In genomic region chr12:3869860-3870259, GRCh38 we compare ENCODE assay signal across 10 cellular contexts. TPM values are rescaled to one million over a fixed set of nuclear protein-coding genes. Genes with fewer than 3 reads are reported as not detected.
DNase-seq lines count a peak whose midpoint lies in the region; ATAC-seq and TF ChIP-seq lines count a peak whose summit lies in the region.
"Had no signal": no experiment of that assay in that cellular context is flagged by ENCODE, and none has a peak within 500 bp of the region (broad histone marks: within the 10 kb centered on the region; RNA-seq: fewer than 3 reads in every experiment).

No MANE protein-coding gene starts in this region.

- H3K9ac ChIP-seq in Karpas-422 (ENCODE audit: low read length), result peak overlapping the region; percentile 33

- H2AFZ ChIP-seq in Karpas-422 (ENCODE audit: low read length), result no peak overlapping the region

- peak overlapping the region; percentile 85 for H3K4me2 ChIP-seq in Karpas-422 (ENCODE audit: low read depth, low read length, poor library complexity, severe bottlenecking)

- DNase-seq in CD4-positive, alpha-beta memory T cell, result peak; percentile 42 to 58 (median 49)
- DNase-seq in Karpas-422 (no peak), left colon (no peak), NCI-H524 (lab: John Stamatoyannopoulos, UW) (no peak), upper lobe of left lung (no peak), Calu3 (no peak)
- DNase-seq in activated naive CD4-positive, alpha-beta T cell treated with anti-CD3 and anti-CD28 coated beads, Interleukin-2, amount 10 ng/mL, durations not matched to agents 7 days and 5 days, result peak; percentile 54
- DNase-seq: esophagus squamous epithelium, T1000 had no signal

- H3K36me3 ChIP-seq in CD4-positive, alpha-beta memory T cell (ENCODE audit: insufficient read depth, low read length), result no peaks in the 10 kb centered on the region
- H3K36me3 ChIP-seq in Karpas-422 (ENCODE audit: insufficient read depth, low read length) (no peaks in the 10 kb centered on the region), muscle layer of duodenum (ENCODE audit: control insufficient read depth in 1 of 2, insufficient read depth in 2 of 2, low read length in 2 of 2) (no peaks in the 10 kb centered on the region), upper lobe of left lung (no peaks in the 10 kb centered on the region)
- H3K36me3 ChIP-seq: esophagus squamous epithelium had no signal

- ATAC-seq in left colon (no peak), upper lobe of left lung (ENCODE audit: low FRiP score in 2 of 2) (no peak)

- H3K4me1 Mint-ChIP-seq in CD4-positive, alpha-beta memory T cell, result peaks cover 46 to 71% (median 53%) of the 10 kb centered on the region in 4 donors
- H3K4me1 Mint-ChIP-seq in activated naive CD4-positive, alpha-beta T cell treated with anti-CD3 and anti-CD28 coated beads, Interleukin-2, amount 10 ng/mL, durations not matched to agents 7 days and 5 days, result peaks cover 58% of the 10 kb centered on the region
- H3K4me1 Mint-ChIP-seq in Calu3 (ENCODE audit: low read depth, unreplicated experiment), result peaks cover 8% of the 10 kb centered on the region

- POLR2A ChIA-PET in CD4-positive, alpha-beta memory T cell (lab: Charles Lee; ENCODE audit: partially characterized antibody), result interaction anchor here (0.7 to 1.5 kb wide), 8 partner anchors 13 to 451 kb away, joined by 3 to 6 read pairs (median 4); partner anchors contain the start of genes CCND2 and TIGAR

- no peaks in the 10 kb centered on the region for H3K27me3 Mint-ChIP-seq in CD4-positive, alpha-beta memory T cell
- H3K27me3 Mint-ChIP-seq in activated naive CD4-positive, alpha-beta T cell treated with anti-CD3 and anti-CD28 coated beads, Interleukin-2, amount 10 ng/mL, durations not matched to agents 7 days and 5 days, result no peaks in the 10 kb centered on the region
- no peaks in the 10 kb centered on the region for H3K27me3 Mint-ChIP-seq in Calu3 (ENCODE audit: unreplicated experiment)

- intact Hi-C loops in CD4-positive, alpha-beta memory T cell (cut with micrococcal nuclease), result loop anchor here (5.0 kb wide), 2 partner anchors 667 to 777 kb away; partner anchors contain the start of genes AKAP3, NDUFA9 and RAD51AP1
- intact Hi-C loops in left colon (cut with DNase I, micrococcal nuclease), result loop anchor here in 1 of 2 donors (10.0 kb wide), 1 partner anchor 405 kb away; the partner anchor contains the start of gene CCND2
- intact Hi-C loops in Calu3 (cut with micrococcal nuclease; ENCODE audit: unreplicated experiment), result no loop called here

- H3K36me3 Mint-ChIP-seq in CD4-positive, alpha-beta memory T cell, result peaks cover 24 to 27% of the 10 kb centered on the region in 2 donors
- H3K36me3 Mint-ChIP-seq in activated naive CD4-positive, alpha-beta T cell treated with anti-CD3 and anti-CD28 coated beads, Interleukin-2, amount 10 ng/mL, durations not matched to agents 7 days and 5 days, result peaks cover 46% of the 10 kb centered on the region
- peaks cover 13% of the 10 kb centered on the region for H3K36me3 Mint-ChIP-seq in Calu3 (ENCODE audit: insufficient read depth, unreplicated experiment)

- TF ChIP-seq CTCF in upper lobe of left lung (IDR thresholded peaks at IDR 0.05) (no peak), Calu3 (IDR thresholded peaks at IDR 0.05; ENCODE audit: unreplicated experiment) (no peak)

- H3K27me3 ChIP-seq in CD4-positive, alpha-beta memory T cell (ENCODE audit: insufficient read depth, low read length), result no peaks in the 10 kb centered on the region
- H3K27me3 ChIP-seq in Karpas-422 (ENCODE audit: low read length) (no peaks in the 10 kb centered on the region), muscle layer of duodenum (ENCODE audit: low read depth, low read length) (no peaks in the 10 kb centered on the region), upper lobe of left lung (no peaks in the 10 kb centered on the region)
- H3K27me3 ChIP-seq: esophagus squamous epithelium had no signal

- H3K27ac Mint-ChIP-seq in CD4-positive, alpha-beta memory T cell, result peak overlapping the region; percentile 95 to 100 (median 99)
- peak overlapping the region; percentile 97 for H3K27ac Mint-ChIP-seq in activated naive CD4-positive, alpha-beta T cell treated with anti-CD3 and anti-CD28 coated beads, Interleukin-2, amount 10 ng/mL, durations not matched to agents 7 days and 5 days
- no peak overlapping the region for H3K27ac Mint-ChIP-seq in Calu3 (ENCODE audit: unreplicated experiment)

- H4K20me1 ChIP-seq in Karpas-422 (ENCODE audit: insufficient read depth, low read depth, low read length), result no peaks in the 10 kb centered on the region

- peaks cover 63% of the 10 kb centered on the region for H3K4me1 ChIP-seq in CD4-positive, alpha-beta memory T cell (ENCODE audit: insufficient read depth, low read length)
- H3K4me1 ChIP-seq in Karpas-422 (ENCODE audit: low read length) (peaks cover 41% of the 10 kb centered on the region), muscle layer of duodenum (ENCODE audit: control insufficient read depth in 1 of 2, insufficient read depth in 2 of 2, low read length in 2 of 2) (peaks cover 15 to 24% of the 10 kb centered on the region in 2 donors), upper lobe of left lung (peaks cover 16 to 30% (median 25%) of the 10 kb centered on the region in 4 donors)

- no peaks in the 10 kb centered on the region for H3K9me3 ChIP-seq in CD4-positive, alpha-beta memory T cell (ENCODE audit: control insufficient read depth in 1 of 2, low read length in 2 of 2)
- peaks cover 9% of the 10 kb centered on the region for H3K9me3 ChIP-seq in Karpas-422 (ENCODE audit: low read length)
- peaks cover 0 to 7% of the 10 kb centered on the region in 2 donors for H3K9me3 ChIP-seq in muscle layer of duodenum (ENCODE audit: control insufficient read depth in 1 of 2, low read length in 2 of 2)
- peaks cover 0 to 8% (median 2%) of the 10 kb centered on the region in 4 donors for H3K9me3 ChIP-seq in upper lobe of left lung

- CTCF ChIA-PET in CD4-positive, alpha-beta memory T cell (lab: Charles Lee; ENCODE audit: partially characterized antibody), result interaction anchor here (1.0 to 2.4 kb wide), 7 partner anchors 14 to 407 kb away, joined by 3 to 5 read pairs (median 4); no protein-coding TSS in a partner anchor
- CTCF ChIA-PET in activated naive CD4-positive, alpha-beta T cell treated with anti-CD3 and anti-CD28 coated beads, Interleukin-2, amount 10 ng/mL, durations not matched to agents 7 days and 5 days (lab: Charles Lee), result interaction anchor here (1.0 to 2.0 kb wide), 3 partner anchors 11 to 66 kb away, joined by 3 to 8 read pairs (median 3); no protein-coding TSS in a partner anchor
- CTCF ChIA-PET in Calu3 (lab: Charles Lee), result no interaction called here

- H3K27ac ChIP-seq in CD4-positive, alpha-beta memory T cell (ENCODE audit: low read depth, low read length), result peak overlapping the region; percentile 95
- H3K27ac ChIP-seq in Karpas-422 (ENCODE audit: low read length) (no peak overlapping the region), muscle layer of duodenum (ENCODE audit: low read length) (peak overlapping the region; percentile 79), upper lobe of left lung (peak overlapping the region in 1 of 4 donors; percentile 23)

- BruUV-seq in Calu3 (replicated peaks; lab: Mats Ljungman, UMichigan), result no TSS peak

- WGBS in upper lobe of left lung, 2 donors, result 59 to 61% methylated on average over 6 of the region's 6 CpGs

- peaks cover 3 to 15% (median 9%) of the 10 kb centered on the region in 8 donors for H3K9me3 Mint-ChIP-seq in CD4-positive, alpha-beta memory T cell
- H3K9me3 Mint-ChIP-seq in activated naive CD4-positive, alpha-beta T cell treated with anti-CD3 and anti-CD28 coated beads, Interleukin-2, amount 10 ng/mL, durations not matched to agents 7 days and 5 days, result peaks cover 27% of the 10 kb centered on the region
- H3K9me3 Mint-ChIP-seq in Calu3 (ENCODE audit: low read depth, unreplicated experiment), result peaks cover 6% of the 10 kb centered on the region

- H3K4me3 ChIP-seq in CD4-positive, alpha-beta memory T cell (ENCODE audit: low read length in 2 of 2), result peak overlapping the region; percentile 59 to 87
- H3K4me3 ChIP-seq in Karpas-422 (ENCODE audit: low read length) (peak overlapping the region; percentile 88), muscle layer of duodenum (ENCODE audit: low read depth in 1 of 2, low read length in 2 of 2) (peak overlapping the region; percentile 22 to 49), upper lobe of left lung (peak overlapping the region in 2 of 4 donors; percentile 8 to 29)

- TF ChIP-seq EP300 in upper lobe of left lung (IDR thresholded peaks at IDR 0.05), result no peak

- H3K79me2 ChIP-seq in Karpas-422 (ENCODE audit: low read length), result peaks cover 47% of the 10 kb centered on the region

- H3K9me2 ChIP-seq in Karpas-422 (replicated peaks; ENCODE audit: insufficient read depth, low read length), result no peaks in the 10 kb centered on the region

- no peak for TF ChIP-seq POLR2A in upper lobe of left lung (IDR thresholded peaks at IDR 0.05)

- H3K4me3 Mint-ChIP-seq in CD4-positive, alpha-beta memory T cell, result peak overlapping the region; percentile 95 to 99 (median 98)
- H3K4me3 Mint-ChIP-seq in activated naive CD4-positive, alpha-beta T cell treated with anti-CD3 and anti-CD28 coated beads, Interleukin-2, amount 10 ng/mL, durations not matched to agents 7 days and 5 days, result peak overlapping the region; percentile 88
- H3K4me3 Mint-ChIP-seq in Calu3 (ENCODE audit: low read depth, unreplicated experiment), result no peak overlapping the region

RNA-seq across cellular contexts. Expression of gene PARP11, which starts 3.3 kb away (rescaled TPM):
- 10 to 100 TPM; 36.4 to 39.9 TPM for total RNA-seq in CD4-positive, alpha-beta memory T cell
- polyA plus RNA-seq in CD4-positive, alpha-beta memory T cell, result 1 to 10 TPM; 7.6 to 8.0 TPM
- total RNA-seq in Karpas-422 (2014; rRNA removed; shearing (Covaris generic); ENCODE audit: low replicate concordance), result 10.2 and 17.1 TPM in 2 replicates
- total RNA-seq in left colon (1 to 10 TPM; 7.4 to 7.5 TPM), upper lobe of left lung (10 to 100 TPM in 2 of 6 donors, 1 to 10 TPM in 4; 3.8 to 10.8 (median 8.5) TPM), Calu3 (2022) (3.7 and 5.2 TPM in 2 replicates)

Comparison
In these comparisons a context has a peak if more than half of its experiments do, and no peak if none do; other contexts are left out.
1. DNase-seq: peak in CD4-positive, alpha-beta memory T cell (5 of 5) and activated naive CD4-positive, alpha-beta T cell treated with anti-CD3 and anti-CD28 coated beads, Interleukin-2, amount 10 ng/mL, durations not matched to agents 7 days and 5 days (single experiment); none in Karpas-422 (single experiment), left colon (0 of 2), NCI-H524 (0 of 2), upper lobe of left lung (0 of 2) and Calu3 (single experiment).